Comparison of ENCODE assay signal across 1 cellular context in the genomic region with DNA sequence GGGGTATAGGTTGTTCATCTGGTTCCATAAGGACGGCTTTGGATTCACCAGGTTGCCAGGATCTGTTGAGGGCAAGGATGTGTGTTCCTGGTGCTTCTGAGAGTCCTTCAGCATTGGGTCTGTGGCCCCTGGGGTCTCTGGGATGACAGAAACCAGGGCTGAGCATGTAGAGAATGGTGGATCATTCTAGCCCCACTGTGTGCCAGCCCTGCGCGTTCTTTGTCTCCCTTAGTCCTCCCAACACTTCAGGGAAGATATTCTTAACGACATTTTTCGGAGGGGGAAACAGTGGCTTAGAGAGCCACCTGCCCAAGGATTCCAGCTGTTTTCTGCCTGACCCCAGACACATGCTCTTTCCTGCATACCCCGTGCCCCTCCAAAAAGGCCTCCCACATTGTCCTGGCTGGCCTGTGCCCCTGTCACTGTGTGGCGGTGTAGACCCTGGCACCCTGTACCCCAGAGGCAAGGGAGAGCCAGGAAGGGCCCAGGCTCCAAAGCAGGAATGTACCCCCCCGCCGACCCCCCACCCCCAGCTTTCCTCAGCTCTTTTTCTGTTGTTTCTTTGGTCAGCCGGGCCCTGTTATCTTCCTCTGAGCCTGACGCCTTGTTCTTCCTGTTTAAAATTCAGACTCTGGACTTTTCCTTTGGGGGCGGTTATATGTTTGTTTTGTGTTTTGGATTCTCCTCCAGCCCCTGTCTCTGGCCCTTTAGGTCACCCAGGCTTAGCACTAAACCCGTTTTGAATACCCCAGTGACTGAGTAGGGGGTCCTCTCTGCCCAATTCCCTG.
TF ChIP-seq lines count a peak whose summit lies in the region.

No MANE protein-coding gene starts in this region.

TF ChIP-seq in IMR-90, 13 proteins besides CTCF, POLR2A, EP300 and RAD21:
- TF ChIP-seq BHLHE40 (IDR thresholded peaks at IDR 0.05; ENCODE audit: low read depth, low read length): no peak
- TF ChIP-seq RFX5 (IDR thresholded peaks at IDR 0.05; ENCODE audit: low read depth, low read length): no peak
- TF ChIP-seq, protein P1, sequence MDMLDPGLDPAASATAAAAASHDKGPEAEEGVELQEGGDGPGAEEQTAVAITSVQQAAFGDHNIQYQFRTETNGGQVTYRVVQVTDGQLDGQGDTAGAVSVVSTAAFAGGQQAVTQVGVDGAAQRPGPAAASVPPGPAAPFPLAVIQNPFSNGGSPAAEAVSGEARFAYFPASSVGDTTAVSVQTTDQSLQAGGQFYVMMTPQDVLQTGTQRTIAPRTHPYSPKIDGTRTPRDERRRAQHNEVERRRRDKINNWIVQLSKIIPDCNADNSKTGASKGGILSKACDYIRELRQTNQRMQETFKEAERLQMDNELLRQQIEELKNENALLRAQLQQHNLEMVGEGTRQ (IDR thresholded peaks at IDR 0.05; ENCODE audit: low read depth, low read length): no peak
- TF ChIP-seq NFE2L2 (IDR thresholded peaks at IDR 0.05; ENCODE audit: low read depth, low read length): no peak
- no peak for TF ChIP-seq MXI1 (IDR thresholded peaks at IDR 0.05; ENCODE audit: borderline replicate concordance, low read depth, low read length)
- no peak for TF ChIP-seq CEBPB (IDR thresholded peaks at IDR 0.05; ENCODE audit: low read depth, low read length)
- no peak for TF ChIP-seq CHD1 (IDR thresholded peaks at IDR 0.05; ENCODE audit: low read depth, low read length)
- no peak for TF ChIP-seq FOS (IDR thresholded peaks at IDR 0.05; ENCODE audit: low read depth, low read length)
- TF ChIP-seq RCOR1 (IDR thresholded peaks at IDR 0.05; ENCODE audit: insufficient replicate concordance, low read length): no peak
- no peak for TF ChIP-seq MAFK (IDR thresholded peaks at IDR 0.05; ENCODE audit: low read depth, low read length)
- TF ChIP-seq, protein P2, sequence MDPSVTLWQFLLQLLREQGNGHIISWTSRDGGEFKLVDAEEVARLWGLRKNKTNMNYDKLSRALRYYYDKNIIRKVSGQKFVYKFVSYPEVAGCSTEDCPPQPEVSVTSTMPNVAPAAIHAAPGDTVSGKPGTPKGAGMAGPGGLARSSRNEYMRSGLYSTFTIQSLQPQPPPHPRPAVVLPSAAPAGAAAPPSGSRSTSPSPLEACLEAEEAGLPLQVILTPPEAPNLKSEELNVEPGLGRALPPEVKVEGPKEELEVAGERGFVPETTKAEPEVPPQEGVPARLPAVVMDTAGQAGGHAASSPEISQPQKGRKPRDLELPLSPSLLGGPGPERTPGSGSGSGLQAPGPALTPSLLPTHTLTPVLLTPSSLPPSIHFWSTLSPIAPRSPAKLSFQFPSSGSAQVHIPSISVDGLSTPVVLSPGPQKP (IDR thresholded peaks at IDR 0.05; ENCODE audit: borderline replicate concordance, low read depth, low read length): no peak
- TF ChIP-seq SMC3 (IDR thresholded peaks at IDR 0.05; ENCODE audit: low read depth, low read length): no peak
- TF ChIP-seq MAZ (IDR thresholded peaks at IDR 0.05; ENCODE audit: borderline replicate concordance, low read depth, low read length): no peak
TF ChIP-seq in IMR-90: peak in this region for 0.
